ENCODE assay signal across 12 cellular contexts in the genomic region with DNA sequence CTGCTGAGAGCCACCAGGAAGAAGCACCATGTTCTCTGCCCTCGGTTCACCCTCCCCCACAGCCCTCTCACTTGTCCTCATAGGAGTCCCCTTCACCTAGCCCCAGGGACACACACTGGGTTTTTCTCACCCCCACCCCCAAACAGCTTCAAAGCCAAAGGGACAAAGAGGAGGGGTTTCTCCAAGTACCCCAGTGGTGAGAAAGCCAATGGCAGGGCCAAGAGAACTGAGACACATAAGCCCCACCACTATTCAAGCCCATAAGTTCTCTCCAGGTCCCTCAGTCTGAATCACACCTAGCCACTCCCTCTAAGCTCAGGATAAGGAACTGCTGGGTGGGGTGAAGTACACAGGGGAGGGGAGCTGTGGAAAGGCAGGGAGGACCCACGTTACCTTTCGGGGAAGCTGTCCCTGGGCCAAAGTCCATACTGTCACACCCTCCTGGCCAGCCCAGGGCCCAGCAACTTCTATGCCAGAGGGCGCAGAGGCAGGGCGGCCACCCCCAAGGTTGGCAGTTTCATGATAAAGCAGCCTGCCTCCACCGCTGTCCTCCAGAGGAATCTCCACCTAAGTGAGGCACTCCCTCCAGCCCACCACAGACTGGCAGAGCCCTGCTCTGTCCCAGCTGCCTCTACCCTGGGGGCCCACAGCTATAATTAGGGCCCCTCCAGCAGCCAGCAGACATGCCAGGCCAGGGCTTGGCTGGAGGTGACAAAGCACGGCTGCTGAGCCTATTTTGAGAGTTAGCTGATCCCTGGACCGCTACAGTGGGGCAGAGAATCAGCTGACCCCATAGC. TPM values are rescaled to one million over a fixed set of nuclear protein-coding genes. Genes with fewer than 3 reads are reported as not detected.
A peak's percentile ranks its signal among the peaks of the same experiment; 100 is the strongest.
DNase-seq lines count a peak whose midpoint lies in the region; ATAC-seq, FAIRE-seq and TF ChIP-seq lines count a peak whose summit lies in the region.
"Had no signal": no experiment of that assay in that cellular context is flagged by ENCODE, and none has a peak within 500 bp of the region (broad histone marks: within the 10 kb centered on the region; RNA-seq: fewer than 3 reads in every experiment).

No MANE protein-coding gene starts in this region.

- no peaks in the 10 kb centered on the region for H3K9me1 ChIP-seq in K562 (ENCODE audit: control insufficient read depth, insufficient read depth, low read length)

- peak overlapping the region; percentile 65 for H3K27ac Mint-ChIP-seq in stimulated activated naive B cell treated with anti-CD40 and anti-IgM and Interleukin-4, amounts not matched to agents 10 μg/mL and 1 μg/mL and 100 μg/mL, for 72 hours
- H3K27ac Mint-ChIP-seq: mesothelial cell of epicardium had no signal

- H2AFZ ChIP-seq in K562 (ENCODE audit: low read depth, low read length): no peak overlapping the region

- no TSS peak for BruUV-seq in K562 (replicated peaks; lab: Mats Ljungman, UMichigan)

- H3K4me3 Mint-ChIP-seq in stimulated activated naive B cell treated with anti-CD40 and anti-IgM and Interleukin-4, amounts not matched to agents 10 μg/mL and 1 μg/mL and 100 μg/mL, for 72 hours: no peak overlapping the region
- H3K4me3 Mint-ChIP-seq: mesothelial cell of epicardium had no signal

- H3K27me3 ChIP-seq in K562 (ENCODE audit: control insufficient read depth in 2 of 2, insufficient read depth in 2 of 2, low read length in 2 of 2): peaks cover 26 to 55% of the 10 kb centered on the region in 2 experiments
- H3K27me3 ChIP-seq in layer of hippocampus (ENCODE audit: control insufficient read depth, insufficient read depth, low read length): no peaks in the 10 kb centered on the region

- no peak for TF ChIP-seq POLR2A in K562 (conservative IDR thresholded peaks at IDR 0.05)

- no peak overlapping the region for H3K4me3 ChIP-seq in K562

- TF ChIP-seq RAD21 in K562 (CRISPR knock-in tag; conservative IDR thresholded peaks at IDR 0.05 in 1 of 2, IDR thresholded peaks at IDR 0.05 in 1 of 2): no peak

- DNase-seq in HPDE6-E6E7 (ENCODE audit: extremely low spot score): peak; percentile 51
- peak in 2 of 4 experiments; percentile 49 to 52 for DNase-seq in K562 (ENCODE audit: extremely low read depth in 1 of 4, low spot score in 3 of 4)
- no peak for DNase-seq in stimulated activated naive B cell treated with anti-CD40 and anti-IgM and Interleukin-4, amounts not matched to agents 10 μg/mL and 1 μg/mL and 100 μg/mL, for 72 hours
- no peak for DNase-seq in NCI-H1694 treated with DMSO at 0.1 percent for 48 hours (lab: John Stamatoyannopoulos, UW)
- no peak for DNase-seq in KBM-7
- DNase-seq: activated T-cell treated with anti-CD3 and anti-CD28 coated beads for 4 hours, MV-4-11, SHP77 had no signal

- H3K4me2 ChIP-seq in K562 (ENCODE audit: insufficient read depth, low read length): no peak overlapping the region

- no peaks in the 10 kb centered on the region for H3K79me2 ChIP-seq in K562 (ENCODE audit: control insufficient read depth, insufficient read depth, low read length)

- H3K36me3 Mint-ChIP-seq in stimulated activated naive B cell treated with anti-CD40 and anti-IgM and Interleukin-4, amounts not matched to agents 10 μg/mL and 1 μg/mL and 100 μg/mL, for 72 hours: peaks cover 68 to 80% of the 10 kb centered on the region in 2 donors

- TF ChIP-seq EP300 in K562 (IDR thresholded peaks at IDR 0.05; ENCODE audit: low read length): no peak

- H3K27ac ChIP-seq in K562 (ENCODE audit: extremely low read depth, low read depth, low read length) (no peak overlapping the region), layer of hippocampus (ENCODE audit: low read depth, low read length) (peak overlapping the region; percentile 42)

- 0 out of 2 replicates have a peak, but pooled peaks cover 5% of the 10 kb centered on the region for H4K20me1 ChIP-seq in K562 (replicated peaks; ENCODE audit: control insufficient read depth, insufficient read depth, low read length)

- H3K36me3 ChIP-seq in K562 (ENCODE audit: control insufficient read depth, insufficient read depth, low read length): no peaks in the 10 kb centered on the region

- H3K9me3 ChIP-seq in K562 (replicated peaks; ENCODE audit: control insufficient read depth, insufficient read depth, low read depth, low read length): no peaks in the 10 kb centered on the region

- CTCF ChIA-PET in K562 (lab: Yijun Ruan, JAX; ENCODE audit: low intra/inter-chr PET ratio): interaction anchor here (1.1 kb wide), 1 partner anchor 19 kb away, joined by 3 read pairs; no protein-coding TSS in a partner anchor

- POLR2A ChIA-PET in K562 (lab: Yijun Ruan, JAX): interaction anchor here (0.6 to 1.6 kb wide), 6 partner anchors 9 to 108 kb away, joined by 3 to 5 read pairs (median 3); no protein-coding TSS in a partner anchor

- peak; percentile 37 for ATAC-seq in K562
- no peak for ATAC-seq in stimulated activated naive B cell treated with anti-CD40 and anti-IgM and Interleukin-4, amounts not matched to agents 10 μg/mL and 1 μg/mL and 100 μg/mL, for 72 hours (replicated peaks)
- no peak for ATAC-seq in GM21447 (IDR thresholded peaks at IDR 0.05; ENCODE audit: unreplicated experiment)

- 0 out of 4 replicates have a peak overlapping the region, but pooled peaks of 1 of the 2 experiments have one; percentile 29 for H3K9ac ChIP-seq in K562 (ENCODE audit: insufficient read depth in 1 of 2, low read depth in 2 of 2, low read length in 2 of 2)

- no peak for FAIRE-seq in K562 (lab: Jason Lieb, UNC)
- FAIRE-seq: GM19239 had no signal

- H3K27me3 Mint-ChIP-seq in stimulated activated naive B cell treated with anti-CD40 and anti-IgM and Interleukin-4, amounts not matched to agents 10 μg/mL and 1 μg/mL and 100 μg/mL, for 72 hours: no peaks in the 10 kb centered on the region

- intact Hi-C loops in K562 (cut with micrococcal nuclease): no loop called here

- no peak for TF ChIP-seq CTCF in K562 (IDR thresholded peaks at IDR 0.05 in 2 of 3, conservative IDR thresholded peaks at IDR 0.05 in 1 of 3; ENCODE audit: insufficient read depth in 2 of 3, low read depth in 1 of 3, low read length in 3 of 3)

- peaks cover 0 to 4% of the 10 kb centered on the region in 2 experiments; a peak in 1 of 5 replicates for H3K4me1 ChIP-seq in K562 (replicated peaks in 1 of 2; ENCODE audit: control insufficient read depth in 2 of 2, insufficient read depth in 2 of 2, low read length in 2 of 2)

- peaks cover 74 to 92% of the 10 kb centered on the region in 2 donors for H3K4me1 Mint-ChIP-seq in stimulated activated naive B cell treated with anti-CD40 and anti-IgM and Interleukin-4, amounts not matched to agents 10 μg/mL and 1 μg/mL and 100 μg/mL, for 72 hours

- no peaks in the 10 kb centered on the region for H3K9me3 Mint-ChIP-seq in stimulated activated naive B cell treated with anti-CD40 and anti-IgM and Interleukin-4, amounts not matched to agents 10 μg/mL and 1 μg/mL and 100 μg/mL, for 72 hours
- H3K9me3 Mint-ChIP-seq: mesothelial cell of epicardium had no signal

- in situ Hi-C loops in K562 (cut with MboI): no loop called here
- in situ Hi-C loops in KBM-7 (cut with MboI; ENCODE audit: low pct_unique_long_range_greater_than_20kb, low sequenced_read_pairs): no loop called here

- WGBS in K562 (ENCODE audit: insufficient coverage, low coverage, missing lambda C conversion rate): 28% methylated on average over 8 of the region's 8 CpGs

TF ChIP-seq in K562, 482 proteins besides CTCF, POLR2A, EP300 and RAD21 (continues in another document):
- TF ChIP-seq ZNF717 (CRISPR knock-in tag; IDR thresholded peaks at IDR 0.05): no peak

RNA-seq across cellular contexts. Expression of a gene that starts 39.0 kb away (rescaled TPM):
- 89.5 and 106 TPM in 2 replicates for total RNA-seq in K562 (2011; cell fraction: chromatin; rRNA removed; ENCODE audit: low replicate concordance)
- total RNA-seq in K562 (2011; cell fraction: nucleolus; rRNA removed): 92.1 and 92.6 TPM in 2 replicates
- 106 and 121 TPM in 2 replicates for total RNA-seq in K562 (2011; cell fraction: nucleoplasm; rRNA removed)
- total RNA-seq in K562 (2014; rRNA removed) (30.8 and 32.3 TPM in 2 replicates), K562 (2014; rRNA removed; fragmentation: Illumina TruSeq; extraction: Trizol) (42.2 and 45.5 TPM in 2 replicates), K562 (2015; rRNA removed; fragmentation: Illumina TruSeq; extraction: Trizol) (30.6 and 32.4 TPM in 2 replicates), K562 (2021) (46.5 and 48.1 TPM in 2 replicates)
- polyA plus RNA-seq in K562 (2011; rRNA removed) (24.6 and 27.0 TPM in 2 replicates), K562 (2014; fragmentation: Illumina TruSeq; extraction: Trizol) (34.2 and 36.5 TPM in 2 replicates), K562 (2014; fragmentation: Nextera tagmentation; extraction: Ambion mirVana) (10 to 100 TPM; 17.0 to 24.7 TPM), K562 (2014; rRNA removed) (26.9 and 27.2 TPM in 2 replicates)
- 19.2 and 23.1 TPM in 2 replicates for polyA plus RNA-seq in K562 (2011; cell fraction: cytosol; rRNA removed)
- polyA plus RNA-seq in K562 (2011; cell fraction: nucleus; rRNA removed): 18.4 and 20.5 TPM in 2 replicates
- 15.8 and 22.5 TPM in 2 replicates for polyA plus RNA-seq in K562 (2012)
- polyA minus RNA-seq in K562 (2011; rRNA and poly(A)+ RNA removed): 47.0 and 63.2 TPM in 2 replicates
- 38.7 and 39.2 TPM in 2 replicates for polyA minus RNA-seq in K562 (2011; cell fraction: cytosol; rRNA and poly(A)+ RNA removed)
- polyA minus RNA-seq in K562 (2011; cell fraction: nucleus; rRNA and poly(A)+ RNA removed): 36.5 and 72.2 TPM in 2 replicates

RNA-seq across cellular contexts. Expression of a gene that starts 43.9 kb away (rescaled TPM):
- total RNA-seq in K562 (2011; cell fraction: chromatin; rRNA removed; ENCODE audit: low replicate concordance): 1.7 and 12.0 TPM in 2 replicates
- total RNA-seq in K562 (2011; cell fraction: nucleolus; rRNA removed): 2.2 and 6.7 TPM in 2 replicates
- 2.1 and 2.4 TPM in 2 replicates for total RNA-seq in K562 (2011; cell fraction: nucleoplasm; rRNA removed)
- total RNA-seq in K562 (2014; rRNA removed) (0.95 and 1.6 TPM in 2 replicates), K562 (2014; rRNA removed; fragmentation: Illumina TruSeq; extraction: Trizol) (0.61 and 0.62 TPM in 2 replicates), K562 (2015; rRNA removed; fragmentation: Illumina TruSeq; extraction: Trizol) (0.34 and 0.72 TPM in 2 replicates), K562 (2021) (1.8 and 2.9 TPM in 2 replicates)
- polyA plus RNA-seq in K562 (2011; rRNA removed) (1.1 and 4.0 TPM in 2 replicates), K562 (2014; fragmentation: Illumina TruSeq; extraction: Trizol) (0.55 and 0.82 TPM in 2 replicates), K562 (2014; fragmentation: Nextera tagmentation; extraction: Ambion mirVana) (under 1 TPM; 0.10 to 0.27 TPM), K562 (2014; rRNA removed) (0.27 and 0.65 TPM in 2 replicates)
- 2.0 and 3.0 TPM in 2 replicates for polyA plus RNA-seq in K562 (2011; cell fraction: cytosol; rRNA removed)
- 3.8 and 3.9 TPM in 2 replicates for polyA plus RNA-seq in K562 (2011; cell fraction: nucleus; rRNA removed)
- 1.4 and 2.8 TPM in 2 replicates for polyA plus RNA-seq in K562 (2012)
- 3.3 and 3.9 TPM in 2 replicates for polyA minus RNA-seq in K562 (2011; rRNA and poly(A)+ RNA removed)
- polyA minus RNA-seq in K562 (2011; cell fraction: cytosol; rRNA and poly(A)+ RNA removed): 2.7 and 7.7 TPM in 2 replicates
- polyA minus RNA-seq in K562 (2011; cell fraction: nucleus; rRNA and poly(A)+ RNA removed): 3.1 and 6.1 TPM in 2 replicates
